31 cellular contexts compared by ENCODE assay signal in the genomic region with DNA sequence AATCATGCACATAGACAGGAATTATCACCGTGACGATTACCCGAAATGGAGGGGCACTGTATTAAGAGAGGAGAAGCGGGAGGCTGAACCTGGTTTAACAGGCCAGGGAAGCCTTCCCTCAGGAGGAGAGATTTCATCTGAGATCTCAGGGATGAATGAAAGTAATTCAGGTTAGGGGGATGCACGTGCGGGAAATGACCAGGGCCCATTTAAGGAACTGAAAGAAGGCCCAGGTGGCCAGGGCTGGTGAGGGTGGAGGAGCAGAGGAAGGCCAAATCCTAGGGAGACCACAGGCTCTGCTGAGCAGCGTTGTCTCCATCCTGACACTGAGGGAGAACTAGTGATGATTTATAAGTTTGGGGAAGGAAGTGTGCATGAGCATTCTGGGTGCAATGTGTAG. TPM values are rescaled to one million over a fixed set of nuclear protein-coding genes. Genes with fewer than 3 reads are reported as not detected.
"Had no signal": no experiment of that assay in that cellular context is flagged by ENCODE, and none has a peak within 500 bp of the region (broad histone marks: within the 10 kb centered on the region; RNA-seq: fewer than 3 reads in every experiment).

No MANE protein-coding gene starts in this region.

- H3K4me1 ChIP-seq: esophagus squamous epithelium, gastrocnemius medialis, heart right ventricle, left lung, lower lobe of right lung had no signal

- H3K9me3 ChIP-seq: esophagus squamous epithelium, gastrocnemius medialis, heart right ventricle, left lung, lower lobe of right lung, mucosa of descending colon had no signal

- H3K4me3 Mint-ChIP-seq: effector memory CD8-positive, alpha-beta T cell; endodermal cell; mesothelial cell of epicardium; naive B cell; naive thymus-derived CD8-positive, alpha-beta T cell had no signal

- H3K4me3 ChIP-seq: coronary artery, dorsolateral prefrontal cortex, esophagus squamous epithelium, gastrocnemius medialis, heart right ventricle, left lung, lower lobe of right lung, mucosa of descending colon had no signal

- FAIRE-seq: endometrium, islet of Langerhans, keratinocyte had no signal

- H3K36me3 ChIP-seq: esophagus squamous epithelium, gastrocnemius medialis, heart right ventricle, left lung, lower lobe of right lung had no signal

- H3K4me1 Mint-ChIP-seq: naive B cell had no signal

- H3K27me3 ChIP-seq: esophagus squamous epithelium, gastrocnemius medialis, left lung had no signal

- H3K9me3 Mint-ChIP-seq: endodermal cell, mesothelial cell of epicardium had no signal

- H3K36me3 Mint-ChIP-seq: mesothelial cell of epicardium, naive B cell had no signal

- H3K27ac ChIP-seq: coronary artery, dorsolateral prefrontal cortex, epithelial cell of prostate, esophagus squamous epithelium, gastrocnemius medialis, heart right ventricle, left lung, lower lobe of right lung had no signal

- DNase-seq: dermis blood vessel endothelial cell; dorsolateral prefrontal cortex; effector CD4-positive, alpha-beta T cell; effector memory CD8-positive, alpha-beta T cell; endodermal cell; erythroblast; esophagus squamous epithelium; foreskin fibroblast; foreskin melanocyte; gastrocnemius medialis; glutamatergic neuron; head of caudate nucleus; heart right ventricle; hippocampal formation; left cardiac atrium; left lung; left ventricle myocardium superior; lower lobe of right lung; mesenchymal stem cell; mucosa of descending colon; naive B cell; naive thymus-derived CD8-positive, alpha-beta T cell had no signal

- H3K27me3 Mint-ChIP-seq: effector memory CD8-positive, alpha-beta T cell; naive B cell had no signal

- ATAC-seq: effector memory CD8-positive, alpha-beta T cell; esophagus mucosa; gastrocnemius medialis; heart right ventricle; left cardiac atrium; left lung; lower lobe of right lung; mucosa of descending colon; naive thymus-derived CD8-positive, alpha-beta T cell had no signal

- H3K27ac Mint-ChIP-seq: effector memory CD8-positive, alpha-beta T cell; endodermal cell; mesothelial cell of epicardium; naive B cell; naive thymus-derived CD8-positive, alpha-beta T cell had no signal

RNA-seq across cellular contexts. Expression of gene OPCML, which starts 16.3 kb away (rescaled TPM):
- total RNA-seq: dermis blood vessel endothelial cell; esophagus mucosa; gastrocnemius medialis; left lung; lung microvascular endothelial cell; myocyte; naive thymus-derived CD8-positive, alpha-beta T cell had no signal
